Comparison of ENCODE assay signal across 35 cellular contexts in the genomic region with DNA sequence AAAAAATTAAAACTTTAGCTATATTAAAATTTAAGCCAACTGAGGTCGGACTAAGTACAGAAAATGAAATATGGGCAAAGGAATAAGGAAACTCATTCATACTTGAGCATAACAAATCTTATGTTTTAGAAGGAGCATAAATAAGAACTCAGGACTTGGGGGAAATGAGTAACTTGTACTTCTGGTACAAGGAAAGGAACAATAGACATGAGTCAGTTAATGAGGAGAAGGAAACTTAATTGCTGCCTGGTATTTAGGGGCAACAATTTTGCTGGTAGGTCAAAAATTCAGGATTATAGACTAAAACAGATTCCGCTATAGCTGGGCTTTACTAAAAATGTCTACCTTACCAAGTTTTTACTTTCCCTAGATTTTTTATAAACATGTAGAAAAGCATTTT.
"Had no signal": no experiment of that assay in that cellular context is flagged by ENCODE, and none has a peak within 500 bp of the region (broad histone marks: within the 10 kb centered on the region; RNA-seq: fewer than 3 reads in every experiment).

No MANE protein-coding gene starts in this region.

- H3K4me1 Mint-ChIP-seq: naive B cell had no signal

- H3K27me3 ChIP-seq: esophagus muscularis mucosa, gastroesophageal sphincter, stomach, thyroid gland, upper lobe of right lung had no signal

- H3K4me3 Mint-ChIP-seq: activated CD4-positive, alpha-beta memory T cell treated with anti-CD3 and anti-CD28 coated beads, Interleukin-2, amount 10 ng/mL, durations not matched to agents 7 days and 5 days; activated CD4-positive, alpha-beta T cell treated with anti-CD3 and anti-CD28 coated beads, Interleukin-2, amount 10 ng/mL, durations not matched to agents 7 days and 5 days; activated T-cell treated with anti-CD3 and anti-CD28 coated beads, Interleukin-2, amount 50 U/mL, for 24 hours; effector memory CD8-positive, alpha-beta T cell; mesothelial cell of epicardium; naive B cell; stimulated activated memory B cell treated with anti-CD40 and anti-IgM and Interleukin-4, amounts not matched to agents 10 μg/mL and 1 μg/mL and 100 μg/mL, for 72 hours; T-helper 1 cell treated with Interleukin-12 subunit alpha and Interleukin-12 subunit beta and Interleukin-4 antibody, amounts not matched to agents 30 μg/mL and 1 μg/mL, for 36 hours had no signal

- FAIRE-seq: astrocyte, colon, keratinocyte, TTC549 had no signal

- H3K27me3 Mint-ChIP-seq: activated CD4-positive, alpha-beta memory T cell treated with anti-CD3 and anti-CD28 coated beads, Interleukin-2, amount 10 ng/mL, durations not matched to agents 7 days and 5 days; activated CD4-positive, alpha-beta T cell treated with anti-CD3 and anti-CD28 coated beads, Interleukin-2, amount 10 ng/mL, durations not matched to agents 7 days and 5 days; activated T-cell treated with anti-CD3 and anti-CD28 coated beads, Interleukin-2, amount 50 U/mL, for 24 hours; effector memory CD8-positive, alpha-beta T cell; naive B cell; stimulated activated memory B cell treated with anti-CD40 and anti-IgM and Interleukin-4, amounts not matched to agents 10 μg/mL and 1 μg/mL and 100 μg/mL, for 72 hours had no signal

- DNase-seq: activated CD4-positive, alpha-beta memory T cell treated with anti-CD3 and anti-CD28 coated beads, Interleukin-2, amount 10 ng/mL, durations not matched to agents 7 days and 5 days; activated CD4-positive, alpha-beta T cell treated with anti-CD3 and anti-CD28 coated beads, Interleukin-2, amount 10 ng/mL, durations not matched to agents 7 days and 5 days; activated CD8-positive, alpha-beta memory T cell treated with anti-CD3 and anti-CD28 coated beads, Interleukin-2, amount 50 U/mL, for 48 hours; activated gamma-delta T cell treated with Interleukin-2 at 50 U/mL for 16 hours; activated naive CD4-positive, alpha-beta T cell treated with anti-CD3 and anti-CD28 coated beads, Interleukin-2, amount 50 U/mL, for 16 hours; activated T-cell treated with anti-CD3 and anti-CD28 coated beads, Interleukin-2, amount 50 U/mL, for 24 hours; amniotic stem cell; effector memory CD8-positive, alpha-beta T cell; head of caudate nucleus; hippocampal formation; left cardiac atrium; left ventricle myocardium superior; naive B cell; occipital lobe; retina; stimulated activated CD4-positive, alpha-beta T cell treated with anti-CD3 and anti-CD28 coated beads, Interleukin-1b, Interleukin-23, amount 100 ng/mL, for 48 hours; stimulated activated CD4-positive, alpha-beta T cell treated with anti-CD3 and anti-CD28 coated beads, Interleukin-4, amount 100 ng/mL, for 4 hours; stimulated activated CD8-positive, alpha-beta memory T cell treated with anti-CD3 and anti-CD28 coated beads, Interleukin-4, amount 100 ng/mL, for 48 hours; stomach; SW 1271; T-helper 9 cell; thyroid gland; upper lobe of right lung; WERI-Rb-1 had no signal

- H3K9me3 Mint-ChIP-seq: activated CD4-positive, alpha-beta memory T cell treated with anti-CD3 and anti-CD28 coated beads, Interleukin-2, amount 10 ng/mL, durations not matched to agents 7 days and 5 days; activated CD4-positive, alpha-beta T cell treated with anti-CD3 and anti-CD28 coated beads, Interleukin-2, amount 10 ng/mL, durations not matched to agents 7 days and 5 days; activated T-cell treated with anti-CD3 and anti-CD28 coated beads, Interleukin-2, amount 50 U/mL, for 24 hours; effector memory CD8-positive, alpha-beta T cell; naive B cell; stimulated activated memory B cell treated with anti-CD40 and anti-IgM and Interleukin-4, amounts not matched to agents 10 μg/mL and 1 μg/mL and 100 μg/mL, for 72 hours; T-helper 1 cell treated with Interleukin-12 subunit alpha and Interleukin-12 subunit beta and Interleukin-4 antibody, amounts not matched to agents 30 μg/mL and 1 μg/mL, for 36 hours had no signal

- H3K4me3 ChIP-seq: esophagus muscularis mucosa, gastroesophageal sphincter, SK-N-MC, skin epidermis, stomach, thyroid gland, upper lobe of right lung had no signal

- H3K36me3 Mint-ChIP-seq: mesothelial cell of epicardium had no signal

- H3K27ac Mint-ChIP-seq: activated CD4-positive, alpha-beta memory T cell treated with anti-CD3 and anti-CD28 coated beads, Interleukin-2, amount 10 ng/mL, durations not matched to agents 7 days and 5 days; activated CD4-positive, alpha-beta T cell treated with anti-CD3 and anti-CD28 coated beads, Interleukin-2, amount 10 ng/mL, durations not matched to agents 7 days and 5 days; activated T-cell treated with anti-CD3 and anti-CD28 coated beads, Interleukin-2, amount 50 U/mL, for 24 hours; effector memory CD8-positive, alpha-beta T cell; mesothelial cell of epicardium; naive B cell; stimulated activated memory B cell treated with anti-CD40 and anti-IgM and Interleukin-4, amounts not matched to agents 10 μg/mL and 1 μg/mL and 100 μg/mL, for 72 hours; T-helper 1 cell treated with Interleukin-12 subunit alpha and Interleukin-12 subunit beta and Interleukin-4 antibody, amounts not matched to agents 30 μg/mL and 1 μg/mL, for 36 hours had no signal

- H3K36me3 ChIP-seq: thyroid gland, upper lobe of right lung, WERI-Rb-1 had no signal
